Comparison of ENCODE assay signal across 17 cellular contexts in the genomic region with DNA sequence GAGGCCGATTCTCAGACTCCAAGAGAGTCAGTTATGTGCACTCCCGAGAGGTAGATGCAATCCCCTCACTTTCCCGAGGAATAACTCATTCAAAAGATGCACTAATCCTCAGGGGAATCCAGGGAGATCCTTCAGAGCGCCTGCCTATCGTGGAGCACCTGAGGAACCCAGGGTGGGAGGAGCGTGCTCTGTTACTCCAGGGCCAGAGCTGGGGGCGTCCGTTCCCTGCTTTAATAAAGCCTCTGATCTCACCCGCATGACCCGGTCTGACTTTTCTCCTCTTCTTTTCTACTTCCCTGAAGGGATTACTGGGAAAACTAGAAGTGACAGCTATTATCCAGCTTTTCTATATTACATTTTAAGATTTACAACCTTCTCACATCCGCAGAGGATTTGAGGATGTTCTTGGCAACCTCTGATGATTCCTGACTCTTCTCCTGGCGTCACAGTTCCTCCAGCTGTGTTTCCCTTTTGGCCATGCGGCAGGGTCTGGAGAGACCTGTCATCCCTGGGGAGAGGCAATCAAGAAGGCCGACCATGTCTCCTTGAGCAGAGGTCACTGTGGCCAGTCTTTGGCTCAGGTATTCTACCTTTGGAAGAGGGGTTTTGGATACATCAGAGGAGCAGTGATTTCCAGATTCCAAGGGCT.
DNase-seq lines count a peak whose midpoint lies in the region; ATAC-seq and TF ChIP-seq lines count a peak whose summit lies in the region.
"Had no signal": no experiment of that assay in that cellular context is flagged by ENCODE, and none has a peak within 500 bp of the region (broad histone marks: within the 10 kb centered on the region; RNA-seq: fewer than 3 reads in every experiment).

No MANE protein-coding gene starts in this region.

- peak overlapping the region; percentile 2 for H3K27ac Mint-ChIP-seq in memory B cell
- H3K27ac Mint-ChIP-seq in stimulated activated naive B cell treated with anti-CD40 and anti-IgM and Interleukin-4, amounts not matched to agents 10 μg/mL and 1 μg/mL and 100 μg/mL, for 72 hours = peak overlapping the region; percentile 60
- H3K27ac Mint-ChIP-seq in activated naive CD8-positive, alpha-beta T cell treated with anti-CD3 and anti-CD28 coated beads, Interleukin-2, amount 50 U/mL, for 24 hours = no peak overlapping the region

- peaks cover 0 to 28% of the 10 kb centered on the region in 2 donors for H3K27me3 ChIP-seq in left lung
- H3K27me3 ChIP-seq: SJSA1 had no signal

- H3K4me3 Mint-ChIP-seq in memory B cell = no peak overlapping the region
- no peak overlapping the region for H3K4me3 Mint-ChIP-seq in stimulated activated naive B cell treated with anti-CD40 and anti-IgM and Interleukin-4, amounts not matched to agents 10 μg/mL and 1 μg/mL and 100 μg/mL, for 72 hours
- H3K4me3 Mint-ChIP-seq in activated naive CD8-positive, alpha-beta T cell treated with anti-CD3 and anti-CD28 coated beads, Interleukin-2, amount 50 U/mL, for 24 hours = no peak overlapping the region

- H3K4me1 ChIP-seq in left lung = no peaks in the 10 kb centered on the region
- H3K4me1 ChIP-seq: SJSA1 had no signal

- no peaks in the 10 kb centered on the region for H3K9me3 Mint-ChIP-seq in memory B cell
- no peaks in the 10 kb centered on the region for H3K9me3 Mint-ChIP-seq in stimulated activated naive B cell treated with anti-CD40 and anti-IgM and Interleukin-4, amounts not matched to agents 10 μg/mL and 1 μg/mL and 100 μg/mL, for 72 hours
- H3K9me3 Mint-ChIP-seq in activated naive CD8-positive, alpha-beta T cell treated with anti-CD3 and anti-CD28 coated beads, Interleukin-2, amount 50 U/mL, for 24 hours = no peaks in the 10 kb centered on the region

- H3K27ac ChIP-seq in left lung = no peak overlapping the region
- H3K27ac ChIP-seq: C4-2B, SJSA1 had no signal

- DNase-seq in Right ventricle myocardium inferior (ENCODE audit: missing footprints) = no peak
- no peak for DNase-seq in Right ventricle myocardium superior
- peak; percentile 4 for DNase-seq in NCI-H82 treated with DMSO at 0.1 percent for 48 hours (lab: John Stamatoyannopoulos, UW; ENCODE audit: unreplicated experiment)
- DNase-seq in memory B cell (ENCODE audit: low spot score in 2 of 2) = no peak
- DNase-seq in stimulated activated naive B cell treated with anti-CD40 and anti-IgM and Interleukin-4, amounts not matched to agents 10 μg/mL and 1 μg/mL and 100 μg/mL, for 72 hours = no peak
- no peak for DNase-seq in left lung
- no peak for DNase-seq in activated naive CD8-positive, alpha-beta T cell treated with anti-CD3 and anti-CD28 coated beads, Interleukin-2, amount 50 U/mL, for 24 hours
- DNase-seq: COR-L47, GF-D8, HCEC 1CT, NCI-H2081, OCI-M1, RPMI8226 had no signal

- TF ChIP-seq CTCF in left lung (IDR thresholded peaks at IDR 0.05) = no peak

- no peaks in the 10 kb centered on the region for H3K9me3 ChIP-seq in left lung
- H3K9me3 ChIP-seq: SJSA1 had no signal

- H3K36me3 ChIP-seq in left lung = no peaks in the 10 kb centered on the region
- H3K36me3 ChIP-seq: SJSA1 had no signal

- H3K36me3 Mint-ChIP-seq in memory B cell = peaks cover 14% of the 10 kb centered on the region
- H3K36me3 Mint-ChIP-seq in stimulated activated naive B cell treated with anti-CD40 and anti-IgM and Interleukin-4, amounts not matched to agents 10 μg/mL and 1 μg/mL and 100 μg/mL, for 72 hours = peaks cover 0 to 16% of the 10 kb centered on the region in 2 donors
- peaks cover 3% of the 10 kb centered on the region for H3K36me3 Mint-ChIP-seq in activated naive CD8-positive, alpha-beta T cell treated with anti-CD3 and anti-CD28 coated beads, Interleukin-2, amount 50 U/mL, for 24 hours (ENCODE audit: low read depth)

- H3K4me1 Mint-ChIP-seq in memory B cell = peaks cover 44% of the 10 kb centered on the region
- H3K4me1 Mint-ChIP-seq in stimulated activated naive B cell treated with anti-CD40 and anti-IgM and Interleukin-4, amounts not matched to agents 10 μg/mL and 1 μg/mL and 100 μg/mL, for 72 hours = peaks cover 38 to 91% of the 10 kb centered on the region in 2 donors
- peaks cover 5% of the 10 kb centered on the region for H3K4me1 Mint-ChIP-seq in activated naive CD8-positive, alpha-beta T cell treated with anti-CD3 and anti-CD28 coated beads, Interleukin-2, amount 50 U/mL, for 24 hours

- ATAC-seq in Right ventricle myocardium inferior (peak; percentile 27), Right ventricle myocardium superior (ENCODE audit: poor library complexity) (no peak), memory B cell (ENCODE audit: low read depth) (no peak), HG03045 (IDR thresholded peaks at IDR 0.05; ENCODE audit: unreplicated experiment) (no peak), left lung (no peak)
- no peak for ATAC-seq in stimulated activated naive B cell treated with anti-CD40 and anti-IgM and Interleukin-4, amounts not matched to agents 10 μg/mL and 1 μg/mL and 100 μg/mL, for 72 hours (replicated peaks)
- ATAC-seq in activated naive CD8-positive, alpha-beta T cell treated with anti-CD3 and anti-CD28 coated beads, Interleukin-2, amount 50 U/mL, for 24 hours = no peak
- ATAC-seq: K562 had no signal

- intact Hi-C loops in Right ventricle myocardium inferior (cut with DNase I) (no loop called here), Right ventricle myocardium superior (cut with DNase I) (no loop called here), left lung (cut with DNase I) (no loop called here)

- H3K27me3 Mint-ChIP-seq in memory B cell = no peaks in the 10 kb centered on the region
- H3K27me3 Mint-ChIP-seq in stimulated activated naive B cell treated with anti-CD40 and anti-IgM and Interleukin-4, amounts not matched to agents 10 μg/mL and 1 μg/mL and 100 μg/mL, for 72 hours = no peaks in the 10 kb centered on the region
- H3K27me3 Mint-ChIP-seq in activated naive CD8-positive, alpha-beta T cell treated with anti-CD3 and anti-CD28 coated beads, Interleukin-2, amount 50 U/mL, for 24 hours = no peaks in the 10 kb centered on the region

- H3K4me3 ChIP-seq in left lung = no peak overlapping the region
- H3K4me3 ChIP-seq: K562, SJSA1 had no signal
